ENCODE assay signal across 9 cellular contexts in the genomic region with DNA sequence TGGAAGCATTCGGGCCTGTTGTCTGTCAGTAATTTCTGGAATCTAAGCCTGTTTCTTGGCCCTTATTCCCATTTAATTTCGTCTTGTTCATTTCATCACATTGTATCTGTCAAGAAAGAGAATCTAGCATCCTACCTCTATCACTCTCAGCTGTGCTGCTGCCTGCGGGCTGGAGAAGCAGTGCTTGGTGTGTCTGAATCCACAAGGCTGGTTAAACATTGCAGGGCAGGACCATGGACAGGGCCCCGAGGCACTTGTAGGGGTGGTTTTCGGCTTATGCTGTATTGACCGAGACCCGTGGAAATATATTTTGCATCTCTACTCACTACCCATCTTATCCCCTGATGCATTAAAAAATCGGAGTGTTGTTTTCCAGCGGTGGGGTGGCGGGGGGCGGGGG. TPM values are rescaled to one million over a fixed set of nuclear protein-coding genes. Genes with fewer than 3 reads are reported as not detected.
DNase-seq lines count a peak whose midpoint lies in the region; ATAC-seq and TF ChIP-seq lines count a peak whose summit lies in the region.
"Had no signal": no experiment of that assay in that cellular context is flagged by ENCODE, and none has a peak within 500 bp of the region (broad histone marks: within the 10 kb centered on the region; RNA-seq: fewer than 3 reads in every experiment).

No MANE protein-coding gene starts in this region.

- POLR2A ChIA-PET in HEK293 (lab: Yijun Ruan, JAX), result no interaction called here
- POLR2A ChIA-PET in T-cell (lab: Charles Lee), result no interaction called here

- no peak overlapping the region for H3K4me3 ChIP-seq in HEK293 (ENCODE audit: low read depth, low read length)
- peak overlapping the region in 48 of 59 donors; percentile 7 to 86 (median 70) for H3K4me3 ChIP-seq in dorsolateral prefrontal cortex
- H3K4me3 ChIP-seq: vagina had no signal

- no peaks in the 10 kb centered on the region for H3K9me3 ChIP-seq in HEK293 (ENCODE audit: control insufficient read depth, insufficient read depth, low read depth, low read length)
- H3K9me3 ChIP-seq: vagina had no signal

- H3K9me3 Mint-ChIP-seq in T-cell (no peaks in the 10 kb centered on the region), mesothelial cell of epicardium (no peaks in the 10 kb centered on the region)

- H3K4me3 Mint-ChIP-seq in T-cell (peak overlapping the region in 1 of 3 donors; percentile 22), mesothelial cell of epicardium (peak overlapping the region; percentile 40)

- DNase-seq in T-cell, result peak in 22 of 34 experiments; percentile 13 to 49 (median 30)
- DNase-seq in dorsolateral prefrontal cortex, result peak in 7 of 10 donors; percentile 20 to 77 (median 68)
- DNase-seq in mesothelial cell of epicardium (ENCODE audit: low spot score in 2 of 2, unreplicated experiment in 2 of 2), result peak; percentile 77 to 91
- DNase-seq in NCI-H2107 (lab: John Stamatoyannopoulos, UW), result no peak
- no peak for DNase-seq in NCI-H2196 treated with DMSO at 0.1 percent for 48 hours (lab: John Stamatoyannopoulos, UW; ENCODE audit: unreplicated experiment)

- H3K27me3 Mint-ChIP-seq in T-cell (peaks cover 37 to 58% of the 10 kb centered on the region in 2 donors), mesothelial cell of epicardium (ENCODE audit: low read depth) (peaks cover 70% of the 10 kb centered on the region)

- CTCF ChIA-PET in HEK293 (lab: Yijun Ruan, JAX) (no interaction called here), T-cell (lab: Charles Lee) (interaction anchor here in 1 of 2 donors (0.8 kb wide), 1 partner anchor 420 kb away, joined by 6 read pairs; no protein-coding TSS in a partner anchor)

- H3K27ac Mint-ChIP-seq in T-cell (no peak overlapping the region), mesothelial cell of epicardium (no peak overlapping the region)

- H3K27me3 ChIP-seq in dorsolateral prefrontal cortex, result peaks cover 0 to 6% (median 0%) of the 10 kb centered on the region in 45 donors
- H3K27me3 ChIP-seq: vagina had no signal

- no peak overlapping the region for H3K27ac ChIP-seq in HEK293 (ENCODE audit: extremely low read depth, low read depth, low read length)
- H3K27ac ChIP-seq in dorsolateral prefrontal cortex, result peak overlapping the region in 24 of 59 donors; percentile 1 to 91 (median 82)
- H3K27ac ChIP-seq: vagina had no signal

- H3K36me3 ChIP-seq in HEK293 (ENCODE audit: control insufficient read depth in 2 of 2, insufficient read depth in 1 of 2, low read length in 2 of 2), result no peaks in the 10 kb centered on the region
- H3K36me3 ChIP-seq: vagina had no signal

- H3K4me1 Mint-ChIP-seq in T-cell (peaks cover 9 to 18% (median 14%) of the 10 kb centered on the region in 3 donors), mesothelial cell of epicardium (no peaks in the 10 kb centered on the region)

- TF ChIP-seq CTCF in HEK293 (tag by site-specific recombination; IDR thresholded peaks at IDR 0.05) (no peak), dorsolateral prefrontal cortex (IDR thresholded peaks at IDR 0.05 in 54 of 56, conservative IDR thresholded peaks at IDR 0.05 in 2 of 56; ENCODE audit: low read depth in 1 of 56, partially characterized antibody in 56 of 56) (peak in 1 of 56 donors; percentile 15), mesothelial cell of epicardium (IDR thresholded peaks at IDR 0.05; ENCODE audit: unreplicated experiment) (no peak)

- H3K36me3 Mint-ChIP-seq in T-cell (no peaks in the 10 kb centered on the region), mesothelial cell of epicardium (no peaks in the 10 kb centered on the region)

- ATAC-seq in T-cell (replicated peaks in 1 of 4) (no peak), GM19463 (IDR thresholded peaks at IDR 0.05; ENCODE audit: unreplicated experiment) (no peak), HG03571 (IDR thresholded peaks at IDR 0.05; ENCODE audit: unreplicated experiment) (no peak)

- intact Hi-C loops in dorsolateral prefrontal cortex (cut with DNase I), result loop anchor here in 1 of 2 donors (10.0 kb wide), 1 partner anchor 450 kb away; no protein-coding TSS in a partner anchor

- H3K4me1 ChIP-seq in HEK293 (ENCODE audit: control insufficient read depth, insufficient read depth, low read length), result no peaks in the 10 kb centered on the region

TF ChIP-seq in HEK293, 187 proteins besides CTCF, POLR2A, EP300 and RAD21:
- TF ChIP-seq, protein P1, sequence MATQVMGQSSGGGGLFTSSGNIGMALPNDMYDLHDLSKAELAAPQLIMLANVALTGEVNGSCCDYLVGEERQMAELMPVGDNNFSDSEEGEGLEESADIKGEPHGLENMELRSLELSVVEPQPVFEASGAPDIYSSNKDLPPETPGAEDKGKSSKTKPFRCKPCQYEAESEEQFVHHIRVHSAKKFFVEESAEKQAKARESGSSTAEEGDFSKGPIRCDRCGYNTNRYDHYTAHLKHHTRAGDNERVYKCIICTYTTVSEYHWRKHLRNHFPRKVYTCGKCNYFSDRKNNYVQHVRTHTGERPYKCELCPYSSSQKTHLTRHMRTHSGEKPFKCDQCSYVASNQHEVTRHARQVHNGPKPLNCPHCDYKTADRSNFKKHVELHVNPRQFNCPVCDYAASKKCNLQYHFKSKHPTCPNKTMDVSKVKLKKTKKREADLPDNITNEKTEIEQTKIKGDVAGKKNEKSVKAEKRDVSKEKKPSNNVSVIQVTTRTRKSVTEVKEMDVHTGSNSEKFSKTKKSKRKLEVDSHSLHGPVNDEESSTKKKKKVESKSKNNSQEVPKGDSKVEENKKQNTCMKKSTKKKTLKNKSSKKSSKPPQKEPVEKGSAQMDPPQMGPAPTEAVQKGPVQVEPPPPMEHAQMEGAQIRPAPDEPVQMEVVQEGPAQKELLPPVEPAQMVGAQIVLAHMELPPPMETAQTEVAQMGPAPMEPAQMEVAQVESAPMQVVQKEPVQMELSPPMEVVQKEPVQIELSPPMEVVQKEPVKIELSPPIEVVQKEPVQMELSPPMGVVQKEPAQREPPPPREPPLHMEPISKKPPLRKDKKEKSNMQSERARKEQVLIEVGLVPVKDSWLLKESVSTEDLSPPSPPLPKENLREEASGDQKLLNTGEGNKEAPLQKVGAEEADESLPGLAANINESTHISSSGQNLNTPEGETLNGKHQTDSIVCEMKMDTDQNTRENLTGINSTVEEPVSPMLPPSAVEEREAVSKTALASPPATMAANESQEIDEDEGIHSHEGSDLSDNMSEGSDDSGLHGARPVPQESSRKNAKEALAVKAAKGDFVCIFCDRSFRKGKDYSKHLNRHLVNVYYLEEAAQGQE (tag by site-specific recombination; IDR thresholded peaks at IDR 0.05), result peak; percentile 96
- no peak for TF ChIP-seq ZNF132 (tag by site-specific recombination; IDR thresholded peaks at IDR 0.05; ENCODE audit: borderline replicate concordance)
TF ChIP-seq in HEK293: peak in this region for 1.

RNA-seq across cellular contexts. Expression of a gene that starts 3.1 kb away (rescaled TPM):
- total RNA-seq in T-cell (10 to 100 TPM; 45.6 to 72.6 (median 50.1) TPM), dorsolateral prefrontal cortex (100 to 1,000 TPM; 123 to 242 (median 175) TPM), mesothelial cell of epicardium (21.1 to 21.8 TPM (median 21.2 TPM) in 3 replicates)

Comparison
In these comparisons a context has a peak if more than half of its experiments do, and no peak if none do; other contexts are left out.
1. DNase-seq: peak in T-cell (22 of 34), dorsolateral prefrontal cortex (7 of 10) and mesothelial cell of epicardium (2 of 2); none in NCI-H2107 (single experiment) and NCI-H2196 treated with DMSO at 0.1 percent for 48 hours (single experiment).